ENCODE assay signal across 8 cellular contexts in genomic region chr19:3692141-3693029, GRCh38. TPM values are rescaled to one million over a fixed set of nuclear protein-coding genes. Genes with fewer than 3 reads are reported as not detected.
DNase-seq lines count a peak whose midpoint lies in the region; ATAC-seq lines count a peak whose summit lies in the region.

No MANE protein-coding gene starts in this region.

- DNase-seq in NCI-H82 (lab: John Stamatoyannopoulos, UW) (peak; percentile 40), NCI-H82 treated with DMSO at 0.1 percent for 48 hours (lab: John Stamatoyannopoulos, UW; ENCODE audit: unreplicated experiment) (no peak), left ventricle myocardium superior (no peak), NK-92 (lab: John Stamatoyannopoulos, UW; ENCODE audit: unreplicated experiment) (no peak)
- peak; percentile 30 to 34 for DNase-seq in activated T-helper 1 cell treated with anti-CD3 and anti-CD28 coated beads, Interleukin-2, amount 50 U/mL, for 16 hours (ENCODE audit: low read depth in 1 of 2, low spot score in 1 of 2)
- peak; percentile 35 for DNase-seq in stimulated activated CD8-positive, alpha-beta memory T cell treated with anti-CD3 and anti-CD28 coated beads, Interleukin-15, amount 100 ng/mL, for 24 hours (ENCODE audit: low read depth)

- peak; percentile 27 for ATAC-seq in left ventricle myocardium superior
- ATAC-seq in GM21381 (IDR thresholded peaks at IDR 0.05; ENCODE audit: unreplicated experiment), result no peak
- ATAC-seq in GM18867 (IDR thresholded peaks at IDR 0.05; ENCODE audit: unreplicated experiment), result no peak

- intact Hi-C loops in left ventricle myocardium superior (cut with micrococcal nuclease), result no loop called here

RNA-seq across cellular contexts. Expression of gene PIP5K1C, which starts 7.9 kb away (rescaled TPM):
- total RNA-seq in left ventricle myocardium superior, result 34.7 TPM

RNA-seq across cellular contexts. Expression of gene TJP3, which starts 15.8 kb away (rescaled TPM):
- total RNA-seq in left ventricle myocardium superior, result 0.22 TPM

Comparison
In these comparisons a context has a peak if more than half of its experiments do, and no peak if none do; other contexts are left out.
1. DNase-seq: peak in NCI-H82 (single experiment), activated T-helper 1 cell treated with anti-CD3 and anti-CD28 coated beads, Interleukin-2, amount 50 U/mL, for 16 hours (2 of 2) and stimulated activated CD8-positive, alpha-beta memory T cell treated with anti-CD3 and anti-CD28 coated beads, Interleukin-15, amount 100 ng/mL, for 24 hours (single experiment); none in NCI-H82 treated with DMSO at 0.1 percent for 48 hours (single experiment), left ventricle myocardium superior (single experiment) and NK-92 (single experiment).